In the genomic region with DNA sequence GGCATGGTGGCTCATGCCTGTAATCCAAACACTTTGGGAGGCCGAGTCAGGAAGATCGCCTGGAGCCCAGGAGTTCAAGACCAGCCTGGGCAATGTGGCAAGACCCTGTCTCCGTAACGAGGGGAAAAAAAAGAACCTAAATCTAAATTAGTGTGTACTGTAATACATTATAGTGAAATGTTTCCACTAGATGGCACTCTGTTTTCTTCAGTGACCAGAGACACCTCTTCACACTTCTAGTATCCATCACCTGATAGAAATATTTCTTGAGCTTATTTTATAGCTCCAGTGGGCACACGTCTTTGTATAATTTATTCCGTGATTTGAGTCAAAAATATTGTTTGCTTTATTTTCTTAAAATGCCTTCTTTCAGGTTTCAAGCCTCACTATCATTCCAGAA, we compare ENCODE assay signal across 9 cellular contexts.
DNase-seq lines count a peak whose midpoint lies in the region; ATAC-seq and TF ChIP-seq lines count a peak whose summit lies in the region.
"Had no signal": no experiment of that assay in that cellular context is flagged by ENCODE, and none has a peak within 500 bp of the region (broad histone marks: within the 10 kb centered on the region; RNA-seq: fewer than 3 reads in every experiment).

No MANE protein-coding gene starts in this region.

- H3K9ac ChIP-seq in fibroblast of lung (ENCODE audit: insufficient read depth, low read length), result no peak overlapping the region
- H3K9ac ChIP-seq: BLaER1 treated with 17β-estradiol and CSF1 and Interleukin-3, amounts not matched to agents 10 nM and 100 nM had no signal

- peak overlapping the region; percentile 84 for H3K4me2 ChIP-seq in fibroblast of lung (ENCODE audit: extremely low read depth, insufficient read depth, low read length)

- no peaks in the 10 kb centered on the region for H3K27me3 ChIP-seq in SJSA1 (replicated peaks)
- no peaks in the 10 kb centered on the region for H3K27me3 ChIP-seq in fibroblast of lung (ENCODE audit: control insufficient read depth, insufficient read depth, low read length)
- no peaks in the 10 kb centered on the region for H3K27me3 ChIP-seq in sigmoid colon
- H3K27me3 ChIP-seq: BLaER1 treated with 17β-estradiol and CSF1 and Interleukin-3, amounts not matched to agents 10 nM and 100 nM had no signal

- no peak overlapping the region for H2AFZ ChIP-seq in fibroblast of lung (ENCODE audit: low read length)

- ATAC-seq in HG03175 (IDR thresholded peaks at IDR 0.05; ENCODE audit: unreplicated experiment) (peak; percentile 42), GM19397 (IDR thresholded peaks at IDR 0.05; ENCODE audit: unreplicated experiment) (no peak)

- DNase-seq in NCI-H1105 treated with DMSO at 0.1 percent for 48 hours (lab: John Stamatoyannopoulos, UW), result peak; percentile 14
- no peak for DNase-seq in NCI-H1105 (lab: John Stamatoyannopoulos, UW)
- no peak for DNase-seq in SJSA1 (ENCODE audit: low read depth in 1 of 2, low spot score in 2 of 2)
- peak; percentile 40 to 50 for DNase-seq in fibroblast of lung (ENCODE audit: low read depth in 2 of 2)
- DNase-seq in sigmoid colon, result no peak
- DNase-seq in activated CD4-positive, CD25-positive, alpha-beta regulatory T cell treated with anti-CD3 and anti-CD28 coated beads, Interleukin-2, amount 50 U/mL, for 72 hours, result no peak

- no peaks in the 10 kb centered on the region for H4K20me1 ChIP-seq in fibroblast of lung (ENCODE audit: control insufficient read depth, extremely low read depth, insufficient read depth, low read length)
- H4K20me1 ChIP-seq: BLaER1 treated with 17β-estradiol and CSF1 and Interleukin-3, amounts not matched to agents 10 nM and 100 nM had no signal

- no peak for TF ChIP-seq EP300 in sigmoid colon (IDR thresholded peaks at IDR 0.05)

- intact Hi-C loops in sigmoid colon (cut with DNase I), result no loop called here

- peak overlapping the region; percentile 94 for H3K27ac ChIP-seq in SJSA1
- peak overlapping the region; percentile 81 for H3K27ac ChIP-seq in fibroblast of lung (ENCODE audit: insufficient read depth, low read length)
- H3K27ac ChIP-seq in sigmoid colon, result no peak overlapping the region

- no peak for TF ChIP-seq POLR2A in sigmoid colon (IDR thresholded peaks at IDR 0.05)

- peaks cover 50% of the 10 kb centered on the region for H3K4me1 ChIP-seq in SJSA1 (replicated peaks)
- peaks cover 15% of the 10 kb centered on the region for H3K4me1 ChIP-seq in fibroblast of lung (ENCODE audit: control insufficient read depth, extremely low read depth, insufficient read depth, low read length)
- H3K4me1 ChIP-seq in sigmoid colon, result no peaks in the 10 kb centered on the region

- peak in 1 of 2 donors; percentile 20 for TF ChIP-seq CTCF in fibroblast of lung (conservative IDR thresholded peaks at IDR 0.05 in 1 of 2, IDR thresholded peaks at IDR 0.05 in 1 of 2; ENCODE audit: low read depth in 1 of 2, low read length in 2 of 2)
- peak in 2 of 4 experiments; percentile 22 to 31 for TF ChIP-seq CTCF in sigmoid colon (IDR thresholded peaks at IDR 0.05)

- peaks cover 64% of the 10 kb centered on the region for H3K79me2 ChIP-seq in fibroblast of lung (ENCODE audit: control insufficient read depth, insufficient read depth, low read length)

- H3K36me3 ChIP-seq in SJSA1 (no peaks in the 10 kb centered on the region), fibroblast of lung (ENCODE audit: control insufficient read depth, insufficient read depth, low read length) (no peaks in the 10 kb centered on the region), sigmoid colon (no peaks in the 10 kb centered on the region)
- H3K36me3 ChIP-seq: BLaER1 treated with 17β-estradiol and CSF1 and Interleukin-3, amounts not matched to agents 10 nM and 100 nM had no signal

- 0 out of 2 replicates have a peak overlapping the region, but pooled peaks have one; percentile 10 for H3K4me3 ChIP-seq in SJSA1
- H3K4me3 ChIP-seq in fibroblast of lung (replicated peaks in 1 of 4; ENCODE audit: control extremely low read depth in 1 of 4, insufficient read depth in 1 of 4, low read depth in 3 of 4, low read length in 4 of 4), result peak overlapping the region in 3 of 4 experiments; percentile 35 to 49 (median 38)
- H3K4me3 ChIP-seq in sigmoid colon, result no peak overlapping the region
- H3K4me3 ChIP-seq: BLaER1 treated with 17β-estradiol and CSF1 and Interleukin-3, amounts not matched to agents 10 nM and 100 nM had no signal

- WGBS in sigmoid colon, 2 donors, result 52% methylated on average over 6 of the region's 6 CpGs

- H3K9me3 ChIP-seq in SJSA1 (replicated peaks), result no peaks in the 10 kb centered on the region
- H3K9me3 ChIP-seq in fibroblast of lung (ENCODE audit: control insufficient read depth, insufficient read depth, low read depth, low read length), result no peaks in the 10 kb centered on the region
- no peaks in the 10 kb centered on the region for H3K9me3 ChIP-seq in sigmoid colon

Comparison
In these comparisons a context has a peak if more than half of its experiments do, and no peak if none do; other contexts are left out.
1. DNase-seq: peak in NCI-H1105 treated with DMSO at 0.1 percent for 48 hours (single experiment) and fibroblast of lung (2 of 2); none in NCI-H1105 (single experiment), SJSA1 (0 of 2), sigmoid colon (single experiment) and activated CD4-positive, CD25-positive, alpha-beta regulatory T cell treated with anti-CD3 and anti-CD28 coated beads, Interleukin-2, amount 50 U/mL, for 72 hours (single experiment).
2. H3K27ac ChIP-seq: peak in SJSA1 (single experiment) and fibroblast of lung (single experiment); none in sigmoid colon (0 of 4).
3. H3K4me3 ChIP-seq: peak in SJSA1 (single experiment) and fibroblast of lung (3 of 4); none in sigmoid colon (0 of 4).